In genomic region chr11:72413914-72414628, GRCh38 we compare ENCODE assay signal across 8 cellular contexts.
DNase-seq lines count a peak whose midpoint lies in the region; ATAC-seq and TF ChIP-seq lines count a peak whose summit lies in the region.

No MANE protein-coding gene starts in this region.

- H3K27ac ChIP-seq in layer of hippocampus (ENCODE audit: low read depth, low read length) = peak overlapping the region; percentile 10

- peak; percentile 63 for DNase-seq in CMK (ENCODE audit: low read depth)
- DNase-seq in HFF-Myc (ENCODE audit: extremely low read depth, low read depth) = peak; percentile 59
- peak; percentile 73 for DNase-seq in NCI-H345 treated with DMSO at 0.1 percent for 48 hours (lab: John Stamatoyannopoulos, UW; ENCODE audit: unreplicated experiment)
- peak; percentile 54 for DNase-seq in central memory CD4-positive, alpha-beta T cell
- DNase-seq in stimulated activated CD4-positive, alpha-beta T cell treated with anti-CD3 and anti-CD28 coated beads, Interleukin-2, amount 100 ng/mL, for 48 hours = peak; percentile 81 to 85

- peak; percentile 76 to 84 for ATAC-seq in activated CD4-positive, CD25-positive, alpha-beta regulatory T cell treated with anti-CD3 and anti-CD28 coated beads, Interleukin-2, amount 50 U/mL, for 24 hours
- no peak for ATAC-seq in HG02884 (IDR thresholded peaks at IDR 0.05; ENCODE audit: unreplicated experiment)

- no peaks in the 10 kb centered on the region for H3K27me3 ChIP-seq in layer of hippocampus (ENCODE audit: control insufficient read depth, insufficient read depth, low read length)

- peak; percentile 91 for TF ChIP-seq CTCF in HFF-Myc (IDR thresholded peaks at IDR 0.05; ENCODE audit: low read depth, low read length, missing control alignments)

- H3K4me3 ChIP-seq in HFF-Myc (replicated peaks; ENCODE audit: low read depth, low read length) = no peak overlapping the region
